In the genomic region with DNA sequence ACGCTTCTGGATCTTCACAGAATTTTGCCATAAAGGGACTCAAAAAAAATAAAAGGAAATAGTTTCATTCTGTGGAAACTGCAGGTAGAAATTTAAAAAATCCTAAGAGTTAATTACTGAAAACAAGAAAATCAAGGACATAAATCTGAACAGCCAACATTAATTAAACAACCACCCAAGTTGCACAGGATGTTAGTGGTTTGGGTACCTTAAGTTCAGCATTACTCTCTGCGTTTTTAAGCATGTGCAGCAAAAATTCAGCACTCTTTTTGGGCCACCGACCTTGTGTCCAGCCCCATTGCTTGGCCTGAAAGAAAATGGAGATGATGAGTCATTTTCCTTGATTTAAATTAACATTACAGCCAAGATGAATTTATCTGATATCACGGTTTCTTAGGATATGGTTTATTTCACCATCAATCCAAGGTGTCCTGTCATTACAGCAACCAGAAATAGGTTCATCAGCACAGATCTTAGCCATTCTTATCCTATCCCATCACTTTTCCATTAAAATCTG, we compare ENCODE assay signal across 11 cellular contexts. TPM values are rescaled to one million over a fixed set of nuclear protein-coding genes. Genes with fewer than 3 reads are reported as not detected.
DNase-seq lines count a peak whose midpoint lies in the region; ATAC-seq and TF ChIP-seq lines count a peak whose summit lies in the region.
"Had no signal": no experiment of that assay in that cellular context is flagged by ENCODE, and none has a peak within 500 bp of the region (broad histone marks: within the 10 kb centered on the region; RNA-seq: fewer than 3 reads in every experiment).

No MANE protein-coding gene starts in this region.

- H3K4me3 ChIP-seq in BLaER1 (peak overlapping the region; percentile 96), HL-60 (replicated peaks; ENCODE audit: insufficient read depth, low read length) (peak overlapping the region; percentile 74), vagina (no peak overlapping the region), thyroid gland (replicated peaks in 1 of 3) (no peak overlapping the region)

- H3K27me3 ChIP-seq in BLaER1 (no peaks in the 10 kb centered on the region), HL-60 (ENCODE audit: insufficient read depth, poor library complexity, severe bottlenecking) (no peaks in the 10 kb centered on the region), vagina (no peaks in the 10 kb centered on the region), thyroid gland (no peaks in the 10 kb centered on the region)

- 62 to 81% methylated on average over 4 of the region's 4 CpGs for WGBS in thyroid gland, 2 donors

- H3K27me3 Mint-ChIP-seq in activated naive CD8-positive, alpha-beta T cell treated with anti-CD3 and anti-CD28 coated beads, Interleukin-2, amount 50 U/mL, for 24 hours: no peaks in the 10 kb centered on the region
- H3K27me3 Mint-ChIP-seq in memory B cell: no peaks in the 10 kb centered on the region

- H3K9me3 Mint-ChIP-seq in activated naive CD8-positive, alpha-beta T cell treated with anti-CD3 and anti-CD28 coated beads, Interleukin-2, amount 50 U/mL, for 24 hours: no peaks in the 10 kb centered on the region
- no peaks in the 10 kb centered on the region for H3K9me3 Mint-ChIP-seq in memory B cell

- no peak for TF ChIP-seq POLR2A in vagina (IDR thresholded peaks at IDR 0.05)
- no peak for TF ChIP-seq POLR2A in thyroid gland (IDR thresholded peaks at IDR 0.05)

- DNase-seq in HL-60 (ENCODE audit: low read depth in 1 of 2, low spot score in 1 of 2) (no peak), memory B cell (ENCODE audit: low spot score in 2 of 2) (no peak), GM13976 (ENCODE audit: low spot score) (no peak), NCI-H1105 treated with DMSO at 0.1 percent for 48 hours (lab: John Stamatoyannopoulos, UW) (no peak), vagina (ENCODE audit: extremely low spot score in 2 of 2) (no peak), thyroid gland (no peak)
- DNase-seq in activated naive CD8-positive, alpha-beta T cell treated with anti-CD3 and anti-CD28 coated beads, Interleukin-2, amount 50 U/mL, for 24 hours: no peak
- DNase-seq: caudate nucleus, left cardiac atrium, NCI-H146 had no signal

- intact Hi-C loops in vagina (cut with DNase I) (no loop called here), thyroid gland (cut with DNase I) (no loop called here)

- H3K4me1 ChIP-seq in BLaER1 (peaks cover 59% of the 10 kb centered on the region), vagina (peaks cover 48% of the 10 kb centered on the region), thyroid gland (peaks cover 24 to 30% of the 10 kb centered on the region in 2 donors)

- peak overlapping the region; percentile 100 for H3K9ac ChIP-seq in BLaER1

- peak overlapping the region; percentile 91 for H3K4me2 ChIP-seq in BLaER1

- H3K9me3 ChIP-seq in BLaER1 (no peaks in the 10 kb centered on the region), vagina (no peaks in the 10 kb centered on the region), thyroid gland (no peaks in the 10 kb centered on the region)

- no peak for TF ChIP-seq CTCF in HL-60 (IDR thresholded peaks at IDR 0.05; ENCODE audit: insufficient read depth, low read length)
- TF ChIP-seq CTCF in GM13976 (IDR thresholded peaks at IDR 0.05; ENCODE audit: borderline replicate concordance, control extremely low read depth, extremely low read depth, insufficient read depth, missing control alignments): no peak
- TF ChIP-seq CTCF in vagina (IDR thresholded peaks at IDR 0.05): no peak
- TF ChIP-seq CTCF in thyroid gland (IDR thresholded peaks at IDR 0.05): no peak

- peaks cover 57% of the 10 kb centered on the region for H3K36me3 Mint-ChIP-seq in activated naive CD8-positive, alpha-beta T cell treated with anti-CD3 and anti-CD28 coated beads, Interleukin-2, amount 50 U/mL, for 24 hours (ENCODE audit: low read depth)
- peaks cover 17% of the 10 kb centered on the region for H3K36me3 Mint-ChIP-seq in memory B cell

- peaks cover 66% of the 10 kb centered on the region for H3K4me1 Mint-ChIP-seq in activated naive CD8-positive, alpha-beta T cell treated with anti-CD3 and anti-CD28 coated beads, Interleukin-2, amount 50 U/mL, for 24 hours
- H3K4me1 Mint-ChIP-seq in memory B cell: peaks cover 27% of the 10 kb centered on the region

- no peak for ATAC-seq in activated naive CD8-positive, alpha-beta T cell treated with anti-CD3 and anti-CD28 coated beads, Interleukin-2, amount 50 U/mL, for 24 hours
- no peak for ATAC-seq in memory B cell (ENCODE audit: low read depth)
- ATAC-seq: left cardiac atrium had no signal

- H4K20me1 ChIP-seq in BLaER1: peaks cover 49% of the 10 kb centered on the region

- peaks cover 42% of the 10 kb centered on the region for H3K36me3 ChIP-seq in BLaER1
- H3K36me3 ChIP-seq in vagina: peaks cover 0 to 35% of the 10 kb centered on the region in 2 donors
- H3K36me3 ChIP-seq in thyroid gland: peaks cover 30 to 37% of the 10 kb centered on the region in 2 donors

- H3K4me3 Mint-ChIP-seq in activated naive CD8-positive, alpha-beta T cell treated with anti-CD3 and anti-CD28 coated beads, Interleukin-2, amount 50 U/mL, for 24 hours: peak overlapping the region; percentile 94
- peak overlapping the region; percentile 15 for H3K4me3 Mint-ChIP-seq in memory B cell

- in situ Hi-C loops in GM13976 (cut with MboI; ENCODE audit: low sequenced_read_pairs, unreplicated experiment): no loop called here

- H3K27ac ChIP-seq in BLaER1 (peak overlapping the region; percentile 10; the same call in 1 of the 2 replicates), HL-60 (replicated peaks) (peak overlapping the region; percentile 98), vagina (no peak overlapping the region), thyroid gland (no peak overlapping the region)

- H3K27ac Mint-ChIP-seq in activated naive CD8-positive, alpha-beta T cell treated with anti-CD3 and anti-CD28 coated beads, Interleukin-2, amount 50 U/mL, for 24 hours: peak overlapping the region; percentile 98
- H3K27ac Mint-ChIP-seq in memory B cell: peak overlapping the region; percentile 98

RNA-seq across cellular contexts. Expression of gene RPL17, which starts 2.0 kb away (rescaled TPM):
- total RNA-seq in vagina (1,975 TPM), thyroid gland (1,000 to 10,000 TPM; 1,085 to 2,686 (median 1,511) TPM)

RNA-seq across cellular contexts. Expression of gene C18orf32, which starts 3.3 kb away (rescaled TPM):
- total RNA-seq in vagina: 21.1 TPM
- 10 to 100 TPM; 42.7 to 85.6 (median 65.0) TPM for total RNA-seq in thyroid gland

RNA-seq across cellular contexts. Expression of gene DYM, which starts 29.9 kb away (rescaled TPM):
- total RNA-seq in vagina: 89.1 TPM
- total RNA-seq in thyroid gland: 100 to 1,000 TPM; 103 to 136 (median 112) TPM

Comparison
In these comparisons a context has a peak if more than half of its experiments do, and no peak if none do; other contexts are left out.
1. H3K27ac ChIP-seq: peak in BLaER1 (single experiment) and HL-60 (single experiment); none in vagina (single experiment) and thyroid gland (0 of 3).
2. H3K4me3 ChIP-seq: peak in BLaER1 (single experiment) and HL-60 (single experiment); none in vagina (0 of 2) and thyroid gland (0 of 3).